In the genomic region with DNA sequence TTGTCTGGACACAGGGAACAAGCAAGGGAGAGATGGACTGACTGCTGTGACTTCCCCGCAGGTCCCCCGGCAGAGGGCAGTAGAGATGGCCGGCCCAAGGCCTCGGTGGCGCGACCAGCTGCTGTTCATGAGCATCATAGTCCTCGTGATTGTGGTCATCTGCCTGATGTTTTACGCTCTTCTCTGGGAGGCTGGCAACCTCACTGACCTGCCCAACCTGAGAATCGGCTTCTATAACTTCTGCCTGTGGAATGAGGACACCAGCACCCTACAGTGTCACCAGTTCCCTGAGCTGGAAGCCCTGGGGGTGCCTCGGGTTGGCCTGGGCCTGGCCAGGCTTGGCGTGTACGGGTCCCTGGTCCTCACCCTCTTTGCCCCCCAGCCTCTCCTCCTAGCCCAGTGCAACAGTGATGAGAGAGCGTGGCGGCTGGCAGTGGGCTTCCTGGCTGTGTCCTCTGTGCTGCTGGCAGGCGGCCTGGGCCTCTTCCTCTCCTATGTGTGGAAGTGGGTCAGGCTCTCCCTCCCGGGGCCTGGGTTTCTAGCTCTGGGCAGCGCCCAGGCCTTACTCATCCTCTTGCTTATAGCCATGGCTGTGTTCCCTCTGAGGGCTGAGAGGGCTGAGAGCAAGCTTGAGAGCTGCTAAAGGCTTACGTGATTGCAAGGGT, we compare ENCODE assay signal across 10 cellular contexts. TPM values are rescaled to one million over a fixed set of nuclear protein-coding genes. Genes with fewer than 3 reads are reported as not detected.
DNase-seq lines count a peak whose midpoint lies in the region; ATAC-seq, FAIRE-seq and TF ChIP-seq lines count a peak whose summit lies in the region.
"Had no signal": no experiment of that assay in that cellular context is flagged by ENCODE, and none has a peak within 500 bp of the region (broad histone marks: within the 10 kb centered on the region; RNA-seq: fewer than 3 reads in every experiment).

No MANE protein-coding gene starts in this region.

- no peaks in the 10 kb centered on the region for H4K20me1 ChIP-seq in MM.1S (ENCODE audit: insufficient read depth, low read length)

- CTCF ChIA-PET in Calu3 (lab: Charles Lee) = no interaction called here

- H3K4me1 Mint-ChIP-seq in Calu3 (ENCODE audit: low read depth, unreplicated experiment) (peaks cover 50% of the 10 kb centered on the region), endothelial cell (ENCODE audit: unreplicated experiment) (peaks cover 52% of the 10 kb centered on the region), nephron progenitor cell (peaks cover 35% of the 10 kb centered on the region)

- BruUV-seq in Calu3 (replicated peaks; lab: Mats Ljungman, UMichigan) = no TSS peak

- H3K27ac Mint-ChIP-seq in Calu3 (ENCODE audit: unreplicated experiment) (peak overlapping the region; percentile 20), endothelial cell (ENCODE audit: unreplicated experiment) (peak overlapping the region; percentile 52), nephron progenitor cell (peak overlapping the region; percentile 87)

- H3K27me3 Mint-ChIP-seq in Calu3 (ENCODE audit: unreplicated experiment) (no peaks in the 10 kb centered on the region), endothelial cell (ENCODE audit: unreplicated experiment) (peaks cover 27% of the 10 kb centered on the region), nephron progenitor cell (ENCODE audit: low read depth, poor library complexity) (peaks cover 6% of the 10 kb centered on the region)

- no peak overlapping the region for H2AFZ ChIP-seq in MM.1S (ENCODE audit: low read length)

- H3K9me3 Mint-ChIP-seq in Calu3 (ENCODE audit: low read depth, unreplicated experiment) (peaks cover 8% of the 10 kb centered on the region), endothelial cell (ENCODE audit: unreplicated experiment) (peaks cover 6% of the 10 kb centered on the region), nephron progenitor cell (peaks cover 40% of the 10 kb centered on the region)

- DNase-seq in Calu3 = no peak
- no peak for DNase-seq in MM.1S
- DNase-seq in endothelial cell (ENCODE audit: low spot score) = no peak
- DNase-seq in nephron progenitor cell = no peak
- DNase-seq in HTR-8/SVneo (ENCODE audit: insufficient read length, low spot score) = no peak
- DNase-seq in NK-92 (lab: John Stamatoyannopoulos, UW; ENCODE audit: unreplicated experiment) = no peak
- DNase-seq: NCI-H524 treated with DMSO at 0.1 percent for 48 hours; stimulated activated CD4-positive, alpha-beta T cell treated with anti-CD3 and anti-CD28 coated beads, Interleukin-2, amount 100 ng/mL, for 48 hours had no signal

- ATAC-seq in HG03378 (IDR thresholded peaks at IDR 0.05; ENCODE audit: unreplicated experiment) (no peak), GM21390 (IDR thresholded peaks at IDR 0.05; ENCODE audit: unreplicated experiment) (no peak)

- no peak overlapping the region for H3K4me2 ChIP-seq in MM.1S (ENCODE audit: low read depth, low read length)

- no peaks in the 10 kb centered on the region for H3K27me3 ChIP-seq in MM.1S (replicated peaks; ENCODE audit: insufficient read depth, low read length)

- H3K9me2 ChIP-seq in MM.1S (replicated peaks; ENCODE audit: insufficient read depth, low read length) = no peaks in the 10 kb centered on the region

- H3F3A ChIP-seq in MM.1S (ENCODE audit: insufficient read depth, low read length) = peaks cover 18% of the 10 kb centered on the region

- H3K9ac ChIP-seq in MM.1S (ENCODE audit: low read length) = no peak overlapping the region

- FAIRE-seq in HTR-8/SVneo (lab: Jason Lieb, UNC) = no peak

- peaks cover 32% of the 10 kb centered on the region for H3K4me1 ChIP-seq in MM.1S (ENCODE audit: low read length)

- intact Hi-C loops in Calu3 (cut with micrococcal nuclease; ENCODE audit: unreplicated experiment) = no loop called here

- H3K9me3 ChIP-seq in MM.1S (replicated peaks; ENCODE audit: insufficient read depth, low read length) = no peaks in the 10 kb centered on the region

- H3K4me3 Mint-ChIP-seq in Calu3 (ENCODE audit: low read depth, unreplicated experiment) (no peak overlapping the region), endothelial cell (ENCODE audit: unreplicated experiment) (peak overlapping the region; percentile 79), nephron progenitor cell (no peak overlapping the region)

- H3K36me3 ChIP-seq in MM.1S (replicated peaks; ENCODE audit: insufficient read depth, low read length) = peaks cover 30% of the 10 kb centered on the region

- no peak overlapping the region for H3K4me3 ChIP-seq in MM.1S (ENCODE audit: low read length)

- peaks cover 76% of the 10 kb centered on the region for H3K36me3 Mint-ChIP-seq in Calu3 (ENCODE audit: insufficient read depth, unreplicated experiment)
- peaks cover 55% of the 10 kb centered on the region for H3K36me3 Mint-ChIP-seq in endothelial cell (ENCODE audit: low read depth, unreplicated experiment)
- peaks cover 97% of the 10 kb centered on the region for H3K36me3 Mint-ChIP-seq in nephron progenitor cell (ENCODE audit: low read depth)

- H3K79me2 ChIP-seq in MM.1S (ENCODE audit: low read length) = peaks cover 75% of the 10 kb centered on the region

- TF ChIP-seq CTCF in Calu3 (IDR thresholded peaks at IDR 0.05; ENCODE audit: unreplicated experiment) (no peak), MM.1S (IDR thresholded peaks at IDR 0.05; ENCODE audit: low read length) (peak; percentile 12; the same call in 1 of the 2 replicates), endothelial cell (IDR thresholded peaks at IDR 0.05; ENCODE audit: unreplicated experiment) (no peak), nephron progenitor cell (IDR thresholded peaks at IDR 0.05) (no peak)

- no peak overlapping the region for H3K27ac ChIP-seq in MM.1S (ENCODE audit: low read length)

RNA-seq across cellular contexts. Expression of a gene that starts 6.0 kb away (rescaled TPM):
- 84.8 and 89.0 TPM in 2 replicates for total RNA-seq in Calu3 (2022)
- 38.1 TPM for total RNA-seq in endothelial cell (ENCODE audit: unreplicated experiment)

RNA-seq across cellular contexts. Expression of a gene that starts 16.6 kb away (rescaled TPM):
- total RNA-seq in Calu3 (2022) = 4.2 and 11.4 TPM in 2 replicates
- total RNA-seq in endothelial cell (ENCODE audit: unreplicated experiment) = not detected

RNA-seq across cellular contexts. Expression of a gene that starts 46.8 kb away (rescaled TPM):
- total RNA-seq in Calu3 (2022) (21.2 and 24.3 TPM in 2 replicates), endothelial cell (ENCODE audit: unreplicated experiment) (11.5 TPM)

Comparison
In these comparisons a context has a peak if more than half of its experiments do, and no peak if none do; other contexts are left out.
1. H3K27ac Mint-ChIP-seq: peak in every context shown above with its lines; median percentile 87 in nephron progenitor cell; 52 in endothelial cell; 20 in Calu3.